In genomic region chr9:123312306-123312877, GRCh38 we compare ENCODE assay signal across 2 cellular contexts.
TF ChIP-seq lines count a peak whose summit lies in the region.

No MANE protein-coding gene starts in this region.

TF ChIP-seq in HepG2, 621 proteins besides CTCF, POLR2A, EP300 and RAD21 (continued from another document):
- TF ChIP-seq, protein P1, sequence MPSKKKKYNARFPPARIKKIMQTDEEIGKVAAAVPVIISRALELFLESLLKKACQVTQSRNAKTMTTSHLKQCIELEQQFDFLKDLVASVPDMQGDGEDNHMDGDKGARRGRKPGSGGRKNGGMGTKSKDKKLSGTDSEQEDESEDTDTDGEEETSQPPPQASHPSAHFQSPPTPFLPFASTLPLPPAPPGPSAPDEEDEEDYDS (CRISPR knock-in tag; IDR thresholded peaks at IDR 0.05): no peak
- TF ChIP-seq ZNF780A (CRISPR knock-in tag; IDR thresholded peaks at IDR 0.05) (no peak), SALL1 (CRISPR knock-in tag; IDR thresholded peaks at IDR 0.05) (0 out of 2 replicates have a peak, but pooled peaks have one; percentile 17), HMGA1 (CRISPR knock-in tag; conservative IDR thresholded peaks at IDR 0.05) (no peak), CREB3 (CRISPR knock-in tag; IDR thresholded peaks at IDR 0.05) (no peak), TRAFD1 (CRISPR knock-in tag; IDR thresholded peaks at IDR 0.05; ENCODE audit: borderline replicate concordance) (no peak), ZNF235 (CRISPR knock-in tag; IDR thresholded peaks at IDR 0.05; ENCODE audit: borderline replicate concordance) (no peak), TAF1 (CRISPR knock-in tag; IDR thresholded peaks at IDR 0.05) (no peak), ZNF234 (CRISPR knock-in tag; conservative IDR thresholded peaks at IDR 0.05) (no peak), MAFG (CRISPR knock-in tag; IDR thresholded peaks at IDR 0.05) (peak; percentile 74), ZSCAN12 (CRISPR knock-in tag; IDR thresholded peaks at IDR 0.05) (no peak), PCBP2 (optimal IDR thresholded peaks at IDR 0.05; ENCODE audit: low read depth, low read length, poor library complexity, severe bottlenecking) (peak; percentile 31)

TF ChIP-seq in K562, 482 proteins besides CTCF, POLR2A, EP300 and RAD21 (continued from another document):
- TF ChIP-seq MAFG (tag; conservative IDR thresholded peaks at IDR 0.05) (peak; percentile 71), HNRNPK (IDR thresholded peaks at IDR 0.05; ENCODE audit: low read depth, low read length, poor library complexity, severe bottlenecking) (peak; percentile 73), C11orf30 (IDR thresholded peaks at IDR 0.05; ENCODE audit: low read depth) (peak; percentile 84), HSF4 (CRISPR knock-in tag; IDR thresholded peaks at IDR 0.05; ENCODE audit: borderline replicate concordance) (no peak), ZNF311 (CRISPR knock-in tag; IDR thresholded peaks at IDR 0.05) (no peak), HMBOX1 (IDR thresholded peaks at IDR 0.05) (no peak), NFATC3 (IDR thresholded peaks at IDR 0.05) (no peak), MAFF (IDR thresholded peaks at IDR 0.05; ENCODE audit: low read length) (peak; percentile 46; the same call in 1 of the 2 replicates), ZBTB34 (CRISPR knock-in tag; IDR thresholded peaks at IDR 0.05) (no peak), ETS2 (tag; IDR thresholded peaks at IDR 0.05; ENCODE audit: borderline replicate concordance, poor library complexity, severe bottlenecking) (no peak), HOXB6 (CRISPR knock-in tag; IDR thresholded peaks at IDR 0.05; ENCODE audit: borderline replicate concordance) (no peak), CHCHD3 (CRISPR knock-in tag; IDR thresholded peaks at IDR 0.05) (no peak), ZNF316 (IDR thresholded peaks at IDR 0.05) (peak; percentile 90), ZNF766 (CRISPR knock-in tag; conservative IDR thresholded peaks at IDR 0.05) (no peak), KDM4B (IDR thresholded peaks at IDR 0.05; ENCODE audit: borderline replicate concordance in 2 of 2, low read depth in 1 of 2) (no peak), SMARCA5 (IDR thresholded peaks at IDR 0.05) (no peak), ELK1 (CRISPR knock-in tag; IDR thresholded peaks at IDR 0.05) (no peak), NFXL1 (CRISPR knock-in tag; IDR thresholded peaks at IDR 0.05) (no peak), CBX3 (IDR thresholded peaks at IDR 0.05; ENCODE audit: borderline replicate concordance in 1 of 2, low read length in 2 of 2) (no peak)
- TF ChIP-seq, protein P2, sequence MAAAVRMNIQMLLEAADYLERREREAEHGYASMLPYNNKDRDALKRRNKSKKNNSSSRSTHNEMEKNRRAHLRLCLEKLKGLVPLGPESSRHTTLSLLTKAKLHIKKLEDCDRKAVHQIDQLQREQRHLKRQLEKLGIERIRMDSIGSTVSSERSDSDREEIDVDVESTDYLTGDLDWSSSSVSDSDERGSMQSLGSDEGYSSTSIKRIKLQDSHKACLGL (CRISPR knock-in tag; IDR thresholded peaks at IDR 0.05; ENCODE audit: borderline replicate concordance, poor library complexity, severe bottlenecking): no peak
